ENCODE assay signal across 8 cellular contexts in genomic region chr19:2235026-2235395, GRCh38. TPM values are rescaled to one million over a fixed set of nuclear protein-coding genes. Genes with fewer than 3 reads are reported as not detected.
DNase-seq lines count a peak whose midpoint lies in the region; ATAC-seq and TF ChIP-seq lines count a peak whose summit lies in the region.
"Had no signal": no experiment of that assay in that cellular context is flagged by ENCODE, and none has a peak within 500 bp of the region (broad histone marks: within the 10 kb centered on the region; RNA-seq: fewer than 3 reads in every experiment).

No MANE protein-coding gene starts in this region.

- peaks cover 36% of the 10 kb centered on the region for H3K36me3 Mint-ChIP-seq in HFFc6 (ENCODE audit: low read depth)
- peaks cover 53% of the 10 kb centered on the region for H3K36me3 Mint-ChIP-seq in activated CD8-positive, alpha-beta T cell treated with anti-CD3 and anti-CD28 coated beads for 36 hours (ENCODE audit: low read depth)
- H3K36me3 Mint-ChIP-seq in stimulated activated effector memory CD8-positive, alpha-beta T cell treated with anti-CD3 and anti-CD28 coated beads, Interleukin-12 subunit alpha, Interleukin-12 subunit beta, amount 100 ng/mL, for 72 hours = peaks cover 98% of the 10 kb centered on the region

- H3K27ac Mint-ChIP-seq in HFFc6 = peak overlapping the region; percentile 82
- peak overlapping the region; percentile 85 for H3K27ac Mint-ChIP-seq in activated CD8-positive, alpha-beta T cell treated with anti-CD3 and anti-CD28 coated beads for 36 hours
- H3K27ac Mint-ChIP-seq in stimulated activated effector memory CD8-positive, alpha-beta T cell treated with anti-CD3 and anti-CD28 coated beads, Interleukin-12 subunit alpha, Interleukin-12 subunit beta, amount 100 ng/mL, for 72 hours = peak overlapping the region; percentile 100

- peak overlapping the region; percentile 91 for H3K9ac ChIP-seq in iPS-18a (ENCODE audit: low read length)

- no peaks in the 10 kb centered on the region for H3K27me3 ChIP-seq in iPS-18a (ENCODE audit: control insufficient read depth, insufficient read depth, low read length)

- peak overlapping the region; percentile 90 for H3K4me3 ChIP-seq in iPS-18a (ENCODE audit: low read length)

- ATAC-seq in activated CD8-positive, alpha-beta T cell treated with anti-CD3 and anti-CD28 coated beads for 36 hours = no peak
- ATAC-seq in stimulated activated effector memory CD8-positive, alpha-beta T cell treated with anti-CD3 and anti-CD28 coated beads, Interleukin-12 subunit alpha, Interleukin-12 subunit beta, amount 100 ng/mL, for 72 hours = no peak
- no peak for ATAC-seq in HG02852 (IDR thresholded peaks at IDR 0.05; ENCODE audit: unreplicated experiment)

- POLR2A ChIA-PET in activated CD8-positive, alpha-beta T cell treated with anti-CD3 and anti-CD28 coated beads for 36 hours (lab: Charles Lee) = interaction anchor here (0.8 to 1.7 kb wide), 10 partner anchors 8 to 196 kb away, joined by 3 to 8 read pairs (median 3); no protein-coding TSS in a partner anchor

- peaks cover 23% of the 10 kb centered on the region for H3K4me1 ChIP-seq in iPS-18a (ENCODE audit: control insufficient read depth, low read depth, low read length)

- H3K9me3 ChIP-seq in iPS-18a (ENCODE audit: control insufficient read depth, low read depth, low read length) = no peaks in the 10 kb centered on the region

- H3K27ac ChIP-seq in iPS-18a (ENCODE audit: low read length) = peak overlapping the region; percentile 24

- H3K4me3 Mint-ChIP-seq in HFFc6 = peak overlapping the region; percentile 89
- H3K4me3 Mint-ChIP-seq in activated CD8-positive, alpha-beta T cell treated with anti-CD3 and anti-CD28 coated beads for 36 hours = peak overlapping the region; percentile 92
- H3K4me3 Mint-ChIP-seq in stimulated activated effector memory CD8-positive, alpha-beta T cell treated with anti-CD3 and anti-CD28 coated beads, Interleukin-12 subunit alpha, Interleukin-12 subunit beta, amount 100 ng/mL, for 72 hours = peak overlapping the region; percentile 98

- peaks cover 15% of the 10 kb centered on the region for H3K9me3 Mint-ChIP-seq in HFFc6
- no peaks in the 10 kb centered on the region for H3K9me3 Mint-ChIP-seq in activated CD8-positive, alpha-beta T cell treated with anti-CD3 and anti-CD28 coated beads for 36 hours
- no peaks in the 10 kb centered on the region for H3K9me3 Mint-ChIP-seq in stimulated activated effector memory CD8-positive, alpha-beta T cell treated with anti-CD3 and anti-CD28 coated beads, Interleukin-12 subunit alpha, Interleukin-12 subunit beta, amount 100 ng/mL, for 72 hours

- intact Hi-C loops in activated CD8-positive, alpha-beta T cell treated with anti-CD3 and anti-CD28 coated beads for 36 hours (cut with micrococcal nuclease) = loop anchor here (10.0 kb wide), 1 partner anchor 60 kb away; no protein-coding TSS in a partner anchor

- DNase-seq in HFFc6 (no peak), NCI-H2107 (lab: John Stamatoyannopoulos, UW) (no peak), NCI-H2081 treated with DMSO at 0.1 percent for 48 hours (lab: John Stamatoyannopoulos, UW) (no peak)
- DNase-seq in activated CD8-positive, alpha-beta T cell treated with anti-CD3 and anti-CD28 coated beads for 36 hours = no peak
- DNase-seq in stimulated activated effector memory CD8-positive, alpha-beta T cell treated with anti-CD3 and anti-CD28 coated beads, Interleukin-12 subunit alpha, Interleukin-12 subunit beta, amount 100 ng/mL, for 72 hours (ENCODE audit: low spot score in 2 of 2) = no peak

- CTCF ChIA-PET in activated CD8-positive, alpha-beta T cell treated with anti-CD3 and anti-CD28 coated beads for 36 hours (lab: Charles Lee) = interaction anchor here (1.0 to 2.0 kb wide), 5 partner anchors 16 to 79 kb away, joined by 3 to 7 read pairs (median 5); no protein-coding TSS in a partner anchor

- H3K36me3 ChIP-seq in iPS-18a (ENCODE audit: control insufficient read depth, low read depth, low read length) = peaks cover 20% of the 10 kb centered on the region

- H3K4me1 Mint-ChIP-seq in HFFc6 (ENCODE audit: low read depth) = peaks cover 41% of the 10 kb centered on the region
- peaks cover 40% of the 10 kb centered on the region for H3K4me1 Mint-ChIP-seq in activated CD8-positive, alpha-beta T cell treated with anti-CD3 and anti-CD28 coated beads for 36 hours (ENCODE audit: low read depth)
- peaks cover 58% of the 10 kb centered on the region for H3K4me1 Mint-ChIP-seq in stimulated activated effector memory CD8-positive, alpha-beta T cell treated with anti-CD3 and anti-CD28 coated beads, Interleukin-12 subunit alpha, Interleukin-12 subunit beta, amount 100 ng/mL, for 72 hours

- TF ChIP-seq CTCF in HFFc6 (IDR thresholded peaks at IDR 0.05) = no peak
- TF ChIP-seq CTCF in activated CD8-positive, alpha-beta T cell treated with anti-CD3 and anti-CD28 coated beads for 36 hours (IDR thresholded peaks at IDR 0.05) = no peak

- peaks cover 14% of the 10 kb centered on the region for H3K27me3 Mint-ChIP-seq in HFFc6 (ENCODE audit: insufficient read depth)
- no peaks in the 10 kb centered on the region for H3K27me3 Mint-ChIP-seq in activated CD8-positive, alpha-beta T cell treated with anti-CD3 and anti-CD28 coated beads for 36 hours

RNA-seq across cellular contexts. Expression of gene PLEKHJ1, which starts 1.1 kb away (rescaled TPM):
- total RNA-seq in HFFc6 (2021; fragmentation: NEBNext Ultra II Directional; extraction: Animal tissue kit (Norgen Biotek cat#: 25700)) = 10 to 100 TPM; 45.9 to 57.3 (median 50.2) TPM
- total RNA-seq in activated CD8-positive, alpha-beta T cell treated with anti-CD3 and anti-CD28 coated beads for 36 hours = 10 to 100 TPM; 65.3 to 72.8 TPM

RNA-seq across cellular contexts. Expression of gene SF3A2, which starts 1.6 kb away (rescaled TPM):
- 10 to 100 TPM; 48.7 to 60.6 (median 54.8) TPM for total RNA-seq in HFFc6 (2021; fragmentation: NEBNext Ultra II Directional; extraction: Animal tissue kit (Norgen Biotek cat#: 25700))
- 100 to 1,000 TPM; 157 to 163 TPM for total RNA-seq in activated CD8-positive, alpha-beta T cell treated with anti-CD3 and anti-CD28 coated beads for 36 hours

RNA-seq across cellular contexts. Expression of gene AMH, which starts 14.1 kb away (rescaled TPM):
- 1 to 10 TPM in 5 of 6 experiments, under 1 TPM in 1; 0.98 to 2.3 (median 1.4) TPM for total RNA-seq in HFFc6 (2021; fragmentation: NEBNext Ultra II Directional; extraction: Animal tissue kit (Norgen Biotek cat#: 25700))
- 1 to 10 TPM; 4.5 to 6.1 TPM for total RNA-seq in activated CD8-positive, alpha-beta T cell treated with anti-CD3 and anti-CD28 coated beads for 36 hours

RNA-seq across cellular contexts. Expression of gene JSRP1, which starts 21.2 kb away (rescaled TPM):
- under 1 TPM; 0.27 to 0.99 (median 0.72) TPM for total RNA-seq in HFFc6 (2021; fragmentation: NEBNext Ultra II Directional; extraction: Animal tissue kit (Norgen Biotek cat#: 25700))
- total RNA-seq in activated CD8-positive, alpha-beta T cell treated with anti-CD3 and anti-CD28 coated beads for 36 hours = 1 to 10 TPM; 1.0 TPM
- total RNA-seq: temporal lobe had no signal

RNA-seq across cellular contexts. Expression of gene PEAK3, which starts 47.0 kb away (rescaled TPM):
- total RNA-seq in HFFc6 (2021; fragmentation: NEBNext Ultra II Directional; extraction: Animal tissue kit (Norgen Biotek cat#: 25700)) = under 1 TPM; 0.07 to 0.53 (median 0.36) TPM
- total RNA-seq in activated CD8-positive, alpha-beta T cell treated with anti-CD3 and anti-CD28 coated beads for 36 hours = not detected
